Comparison of ENCODE assay signal across 8 cellular contexts in the genomic region with DNA sequence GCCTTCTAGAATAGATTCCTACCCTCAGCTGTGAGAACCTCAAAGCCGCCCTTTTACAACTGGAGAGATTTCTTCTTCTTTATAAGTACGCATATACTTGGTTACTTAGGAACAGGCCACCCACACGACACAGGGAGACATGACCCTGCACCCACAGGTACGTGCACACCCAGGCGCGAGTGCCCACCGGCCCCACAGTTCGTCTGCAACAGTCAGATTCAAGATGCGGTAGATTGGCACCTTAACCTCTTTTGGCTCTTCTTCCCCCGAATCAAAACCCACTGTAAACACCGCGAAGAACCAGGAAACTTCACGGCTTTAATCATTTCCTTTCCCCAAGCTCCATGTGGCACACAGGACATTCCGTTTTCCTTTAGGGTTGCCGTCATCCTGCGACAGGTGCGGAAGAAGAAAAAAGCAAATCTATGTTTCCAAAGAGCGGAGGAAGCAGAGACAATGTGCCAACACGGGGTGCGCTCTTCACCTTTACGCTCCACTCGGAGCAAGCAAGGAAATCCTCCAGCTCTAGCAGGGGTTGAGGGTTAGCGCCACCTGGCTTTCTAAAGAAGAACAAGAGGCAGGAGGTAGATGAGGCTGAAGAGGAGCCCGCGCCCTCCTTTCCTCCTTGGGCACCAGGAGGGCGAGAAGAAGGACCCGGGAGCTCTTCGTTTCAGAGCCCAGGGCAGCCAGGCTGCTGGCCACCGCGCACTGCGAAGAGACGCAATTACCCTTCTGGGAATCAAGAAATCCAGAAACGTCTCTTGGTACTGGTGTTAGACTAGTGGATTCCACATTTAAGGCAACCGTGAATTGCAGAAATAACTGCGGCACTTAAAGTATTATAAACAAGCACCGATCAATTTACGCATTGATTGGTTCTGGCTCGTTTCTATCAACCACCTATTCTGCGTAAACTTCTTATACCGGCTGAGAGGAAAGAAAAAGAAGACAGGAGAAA. TPM values are rescaled to one million over a fixed set of nuclear protein-coding genes. Genes with fewer than 3 reads are reported as not detected.
DNase-seq lines count a peak whose midpoint lies in the region; ATAC-seq and TF ChIP-seq lines count a peak whose summit lies in the region.

No MANE protein-coding gene starts in this region.

- in situ Hi-C loops in GM13976 (cut with MboI; ENCODE audit: low sequenced_read_pairs, unreplicated experiment) = loop anchor here (10.0 kb wide), 1 partner anchor 179 kb away; no protein-coding TSS in a partner anchor

- peak; percentile 58 for DNase-seq in A172 (ENCODE audit: low spot score)
- peak; percentile 80 for DNase-seq in GM13976 (ENCODE audit: low spot score)
- DNase-seq in NCI-H1092 treated with DMSO at 0.1 percent for 48 hours (lab: John Stamatoyannopoulos, UW) = peak; percentile 86
- peak; percentile 30 for DNase-seq in activated CD4-positive, alpha-beta T cell treated with anti-CD3 and anti-CD28 coated beads for 1 hour
- DNase-seq in medulla oblongata (ENCODE audit: extremely low spot score) = peak; percentile 83
- DNase-seq in stimulated activated effector memory CD8-positive, alpha-beta T cell treated with anti-CD3 and anti-CD28 coated beads, Interleukin-12 subunit alpha, Interleukin-12 subunit beta, amount 100 ng/mL, for 72 hours (ENCODE audit: low spot score in 2 of 2) = peak in 1 of 2 donors; percentile 65

- no peak overlapping the region for H3K27ac Mint-ChIP-seq in stimulated activated effector memory CD8-positive, alpha-beta T cell treated with anti-CD3 and anti-CD28 coated beads, Interleukin-12 subunit alpha, Interleukin-12 subunit beta, amount 100 ng/mL, for 72 hours

- no peaks in the 10 kb centered on the region for H3K4me1 ChIP-seq in ectodermal cell (ENCODE audit: control insufficient read depth, insufficient read depth, low read length)

- peak; percentile 92 for ATAC-seq in HG02840 (IDR thresholded peaks at IDR 0.05; ENCODE audit: low FRiP score, unreplicated experiment)
- ATAC-seq in stimulated activated effector memory CD8-positive, alpha-beta T cell treated with anti-CD3 and anti-CD28 coated beads, Interleukin-12 subunit alpha, Interleukin-12 subunit beta, amount 100 ng/mL, for 72 hours = peak; percentile 93

- H3K4me3 Mint-ChIP-seq in stimulated activated effector memory CD8-positive, alpha-beta T cell treated with anti-CD3 and anti-CD28 coated beads, Interleukin-12 subunit alpha, Interleukin-12 subunit beta, amount 100 ng/mL, for 72 hours = peak overlapping the region; percentile 75

- no peaks in the 10 kb centered on the region for H3K9me3 ChIP-seq in ectodermal cell (ENCODE audit: control insufficient read depth, low read length)

- H3K9me3 Mint-ChIP-seq in stimulated activated effector memory CD8-positive, alpha-beta T cell treated with anti-CD3 and anti-CD28 coated beads, Interleukin-12 subunit alpha, Interleukin-12 subunit beta, amount 100 ng/mL, for 72 hours = no peaks in the 10 kb centered on the region

- TF ChIP-seq CTCF in GM13976 (IDR thresholded peaks at IDR 0.05; ENCODE audit: borderline replicate concordance, control extremely low read depth, extremely low read depth, insufficient read depth, missing control alignments) = peak; percentile 66

- no peak overlapping the region for H3K27ac ChIP-seq in ectodermal cell (ENCODE audit: insufficient read depth, low read depth, low read length, poor library complexity, severe bottlenecking)

- peak overlapping the region; percentile 23 for H3K4me3 ChIP-seq in ectodermal cell (ENCODE audit: insufficient read depth, low read depth, low read length)

- peaks cover 27% of the 10 kb centered on the region for H3K27me3 ChIP-seq in ectodermal cell (ENCODE audit: control insufficient read depth, insufficient read depth, low read length, poor library complexity, severe bottlenecking)

- no peaks in the 10 kb centered on the region for H3K36me3 Mint-ChIP-seq in stimulated activated effector memory CD8-positive, alpha-beta T cell treated with anti-CD3 and anti-CD28 coated beads, Interleukin-12 subunit alpha, Interleukin-12 subunit beta, amount 100 ng/mL, for 72 hours

- 28% methylated on average over 40 of the region's 40 CpGs for WGBS in ectodermal cell, 2 experiments

- peaks cover 19% of the 10 kb centered on the region for H3K4me1 Mint-ChIP-seq in stimulated activated effector memory CD8-positive, alpha-beta T cell treated with anti-CD3 and anti-CD28 coated beads, Interleukin-12 subunit alpha, Interleukin-12 subunit beta, amount 100 ng/mL, for 72 hours

- H3K36me3 ChIP-seq in ectodermal cell (ENCODE audit: control insufficient read depth, insufficient read depth, low read length) = no peaks in the 10 kb centered on the region

RNA-seq across cellular contexts. Expression of a gene that starts 35.7 kb away (rescaled TPM):
- 0.19 and 0.50 TPM in 2 replicates for total RNA-seq in A172 (2014; rRNA removed; shearing (Covaris generic))
- polyA plus RNA-seq in ectodermal cell (2013, experiment 1 of 4) = 0.56 TPM
- polyA plus RNA-seq in ectodermal cell (2013, experiment 2 of 4) = 0.48 TPM
- 0.91 TPM for polyA plus RNA-seq in ectodermal cell (2013, experiment 3 of 4)
- 0.89 TPM for polyA plus RNA-seq in ectodermal cell (2013, experiment 4 of 4)
